2 cellular contexts compared by ENCODE assay signal in genomic region chr5:170293273-170293672, GRCh38.
TF ChIP-seq lines count a peak whose summit lies in the region.

No MANE protein-coding gene starts in this region.

TF ChIP-seq in liver, 16 proteins besides CTCF, POLR2A, EP300 and RAD21 (continued from another document):
- TF ChIP-seq, protein P1, sequence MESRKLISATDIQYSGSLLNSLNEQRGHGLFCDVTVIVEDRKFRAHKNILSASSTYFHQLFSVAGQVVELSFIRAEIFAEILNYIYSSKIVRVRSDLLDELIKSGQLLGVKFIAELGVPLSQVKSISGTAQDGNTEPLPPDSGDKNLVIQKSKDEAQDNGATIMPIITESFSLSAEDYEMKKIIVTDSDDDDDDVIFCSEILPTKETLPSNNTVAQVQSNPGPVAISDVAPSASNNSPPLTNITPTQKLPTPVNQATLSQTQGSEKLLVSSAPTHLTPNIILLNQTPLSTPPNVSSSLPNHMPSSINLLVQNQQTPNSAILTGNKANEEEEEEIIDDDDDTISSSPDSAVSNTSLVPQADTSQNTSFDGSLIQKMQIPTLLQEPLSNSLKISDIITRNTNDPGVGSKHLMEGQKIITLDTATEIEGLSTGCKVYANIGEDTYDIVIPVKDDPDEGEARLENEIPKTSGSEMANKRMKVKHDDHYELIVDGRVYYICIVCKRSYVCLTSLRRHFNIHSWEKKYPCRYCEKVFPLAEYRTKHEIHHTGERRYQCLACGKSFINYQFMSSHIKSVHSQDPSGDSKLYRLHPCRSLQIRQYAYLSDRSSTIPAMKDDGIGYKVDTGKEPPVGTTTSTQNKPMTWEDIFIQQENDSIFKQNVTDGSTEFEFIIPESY (IDR thresholded peaks at IDR 0.05): no peak
- TF ChIP-seq, protein P2, sequence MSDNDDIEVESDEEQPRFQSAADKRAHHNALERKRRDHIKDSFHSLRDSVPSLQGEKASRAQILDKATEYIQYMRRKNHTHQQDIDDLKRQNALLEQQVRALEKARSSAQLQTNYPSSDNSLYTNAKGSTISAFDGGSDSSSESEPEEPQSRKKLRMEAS (IDR thresholded peaks at IDR 0.05): peak; percentile 23
- TF ChIP-seq YY1 (IDR thresholded peaks at IDR 0.05): peak; percentile 19

TF ChIP-seq in HepG2, 621 proteins besides CTCF, POLR2A, EP300 and RAD21 (continued from another document):
- TF ChIP-seq ZNF703 (CRISPR knock-in tag; IDR thresholded peaks at IDR 0.05; ENCODE audit: borderline replicate concordance): no peak
- no peak for TF ChIP-seq ZNF670 (CRISPR knock-in tag; IDR thresholded peaks at IDR 0.05; ENCODE audit: borderline replicate concordance)
- no peak for TF ChIP-seq XRCC5 (optimal IDR thresholded peaks at IDR 0.05; ENCODE audit: low read length)
- TF ChIP-seq, protein P3, sequence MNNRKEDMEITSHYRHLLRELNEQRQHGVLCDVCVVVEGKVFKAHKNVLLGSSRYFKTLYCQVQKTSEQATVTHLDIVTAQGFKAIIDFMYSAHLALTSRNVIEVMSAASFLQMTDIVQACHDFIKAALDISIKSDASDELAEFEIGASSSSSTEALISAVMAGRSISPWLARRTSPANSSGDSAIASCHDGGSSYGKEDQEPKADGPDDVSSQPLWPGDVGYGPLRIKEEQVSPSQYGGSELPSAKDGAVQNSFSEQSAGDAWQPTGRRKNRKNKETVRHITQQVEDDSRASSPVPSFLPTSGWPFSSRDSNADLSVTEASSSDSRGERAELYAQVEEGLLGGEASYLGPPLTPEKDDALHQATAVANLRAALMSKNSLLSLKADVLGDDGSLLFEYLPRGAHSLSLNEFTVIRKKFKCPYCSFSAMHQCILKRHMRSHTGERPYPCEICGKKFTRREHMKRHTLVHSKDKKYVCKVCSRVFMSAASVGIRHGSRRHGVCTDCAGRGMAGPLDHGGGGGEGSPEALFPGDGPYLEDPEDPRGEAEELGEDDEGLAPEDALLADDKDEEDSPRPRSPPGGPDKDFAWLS (CRISPR knock-in tag; IDR thresholded peaks at IDR 0.05; ENCODE audit: borderline replicate concordance): no peak
- TF ChIP-seq ATAD3A (CRISPR knock-in tag; IDR thresholded peaks at IDR 0.05): no peak
- no peak for TF ChIP-seq ZNF276 (CRISPR knock-in tag; IDR thresholded peaks at IDR 0.05; ENCODE audit: low read depth)
- TF ChIP-seq FIP1L1 (IDR thresholded peaks at IDR 0.05; ENCODE audit: borderline replicate concordance, insufficient read depth, low read depth, low read length): no peak
- TF ChIP-seq ZNF713 (CRISPR knock-in tag; IDR thresholded peaks at IDR 0.05): no peak
- TF ChIP-seq, protein P4, sequence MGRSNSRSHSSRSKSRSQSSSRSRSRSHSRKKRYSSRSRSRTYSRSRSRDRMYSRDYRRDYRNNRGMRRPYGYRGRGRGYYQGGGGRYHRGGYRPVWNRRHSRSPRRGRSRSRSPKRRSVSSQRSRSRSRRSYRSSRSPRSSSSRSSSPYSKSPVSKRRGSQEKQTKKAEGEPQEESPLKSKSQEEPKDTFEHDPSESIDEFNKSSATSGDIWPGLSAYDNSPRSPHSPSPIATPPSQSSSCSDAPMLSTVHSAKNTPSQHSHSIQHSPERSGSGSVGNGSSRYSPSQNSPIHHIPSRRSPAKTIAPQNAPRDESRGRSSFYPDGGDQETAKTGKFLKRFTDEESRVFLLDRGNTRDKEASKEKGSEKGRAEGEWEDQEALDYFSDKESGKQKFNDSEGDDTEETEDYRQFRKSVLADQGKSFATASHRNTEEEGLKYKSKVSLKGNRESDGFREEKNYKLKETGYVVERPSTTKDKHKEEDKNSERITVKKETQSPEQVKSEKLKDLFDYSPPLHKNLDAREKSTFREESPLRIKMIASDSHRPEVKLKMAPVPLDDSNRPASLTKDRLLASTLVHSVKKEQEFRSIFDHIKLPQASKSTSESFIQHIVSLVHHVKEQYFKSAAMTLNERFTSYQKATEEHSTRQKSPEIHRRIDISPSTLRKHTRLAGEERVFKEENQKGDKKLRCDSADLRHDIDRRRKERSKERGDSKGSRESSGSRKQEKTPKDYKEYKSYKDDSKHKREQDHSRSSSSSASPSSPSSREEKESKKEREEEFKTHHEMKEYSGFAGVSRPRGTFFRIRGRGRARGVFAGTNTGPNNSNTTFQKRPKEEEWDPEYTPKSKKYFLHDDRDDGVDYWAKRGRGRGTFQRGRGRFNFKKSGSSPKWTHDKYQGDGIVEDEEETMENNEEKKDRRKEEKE (IDR thresholded peaks at IDR 0.05): no peak
- TF ChIP-seq ZNF83 (CRISPR knock-in tag; IDR thresholded peaks at IDR 0.05; ENCODE audit: borderline replicate concordance): no peak
- no peak for TF ChIP-seq PCBP1 (IDR thresholded peaks at IDR 0.05; ENCODE audit: borderline replicate concordance, low read depth, low read length)
